Comparison of ENCODE assay signal across 8 cellular contexts in genomic region chr11:2400069-2400760, GRCh38. TPM values are rescaled to one million over a fixed set of nuclear protein-coding genes. Genes with fewer than 3 reads are reported as not detected.
DNase-seq lines count a peak whose midpoint lies in the region; ATAC-seq and TF ChIP-seq lines count a peak whose summit lies in the region.

TSS of gene TSSC4 (plus strand) at chr11:2400750. CDS start at chr11:2402634, 1,884 bp downstream.

- peak; percentile 95 for TF ChIP-seq POLR2A in transverse colon (IDR thresholded peaks at IDR 0.05)

- intact Hi-C loops in Right ventricle myocardium superior (cut with DNase I) (loop anchor here (5.0 kb wide), 1 partner anchor 93 kb away; no protein-coding TSS in a partner anchor), transverse colon (cut with DNase I; ENCODE audit: low total_unique reads) (no loop called here)

- peaks cover 5% of the 10 kb centered on the region for H3K4me1 ChIP-seq in parathyroid adenoma
- peaks cover 15 to 26% (median 23%) of the 10 kb centered on the region in 4 donors for H3K4me1 ChIP-seq in transverse colon

- TF ChIP-seq CTCF in GM12865 (IDR thresholded peaks at IDR 0.05; ENCODE audit: insufficient read depth, low read depth, low read length, missing control alignments) (peak; percentile 98), parathyroid adenoma (IDR thresholded peaks at IDR 0.05) (peak; percentile 92), transverse colon (IDR thresholded peaks at IDR 0.05) (peak; percentile 76 to 99 (median 97))

- no peaks in the 10 kb centered on the region for H3K36me3 ChIP-seq in parathyroid adenoma (ENCODE audit: control insufficient read depth, insufficient read depth, low read length)
- H3K36me3 ChIP-seq in transverse colon, result peaks cover 0 to 9% (median 4%) of the 10 kb centered on the region in 4 donors

- H3K27me3 ChIP-seq in parathyroid adenoma (ENCODE audit: control insufficient read depth, insufficient read depth, low read length) (no peaks in the 10 kb centered on the region), transverse colon (no peaks in the 10 kb centered on the region)

- no peaks in the 10 kb centered on the region for H3K9me3 Mint-ChIP-seq in activated naive CD8-positive, alpha-beta T cell treated with anti-CD3 and anti-CD28 coated beads, Interleukin-2, amount 50 U/mL, for 24 hours

- H3K4me3 Mint-ChIP-seq in activated naive CD8-positive, alpha-beta T cell treated with anti-CD3 and anti-CD28 coated beads, Interleukin-2, amount 50 U/mL, for 24 hours, result peak within 1 kb of the TSS; percentile 90

- H3K4me2 ChIP-seq in parathyroid adenoma (ENCODE audit: low read length), result peak within 1 kb of the TSS; percentile 71

- TF ChIP-seq EP300 in transverse colon (IDR thresholded peaks at IDR 0.05; ENCODE audit: low read depth), result peak; percentile 98

- H3K27ac ChIP-seq in parathyroid adenoma (peak within 1 kb of the TSS; percentile 94), transverse colon (peak within 1 kb of the TSS; percentile 95 to 99 (median 98))

- peak within 1 kb of the TSS; percentile 71 for H3K4me3 ChIP-seq in GM12865 (ENCODE audit: low read depth, low read length)
- peak within 1 kb of the TSS; percentile 86 for H3K4me3 ChIP-seq in parathyroid adenoma (ENCODE audit: low read depth, low read length)
- H3K4me3 ChIP-seq in transverse colon, result peak within 1 kb of the TSS; percentile 84 to 99 (median 92)

- H3K4me1 Mint-ChIP-seq in activated naive CD8-positive, alpha-beta T cell treated with anti-CD3 and anti-CD28 coated beads, Interleukin-2, amount 50 U/mL, for 24 hours, result peaks cover 20% of the 10 kb centered on the region

- H3K9ac ChIP-seq in parathyroid adenoma, result peak within 1 kb of the TSS; percentile 97

- H3K9me3 ChIP-seq in parathyroid adenoma (ENCODE audit: control insufficient read depth, low read length) (no peaks in the 10 kb centered on the region), transverse colon (no peaks in the 10 kb centered on the region)

- peak within 1 kb of the TSS; percentile 84 for H3K27ac Mint-ChIP-seq in activated naive CD8-positive, alpha-beta T cell treated with anti-CD3 and anti-CD28 coated beads, Interleukin-2, amount 50 U/mL, for 24 hours

- peak; percentile 100 for DNase-seq in GM12865 (ENCODE audit: low read depth)
- DNase-seq in NCI-H128 (lab: John Stamatoyannopoulos, UW; ENCODE audit: unreplicated experiment), result peak; percentile 99
- peak; percentile 98 to 99 for DNase-seq in SW 1271 (lab: John Stamatoyannopoulos, UW)
- peak; percentile 99 for DNase-seq in activated naive CD8-positive, alpha-beta T cell treated with anti-CD3 and anti-CD28 coated beads, Interleukin-2, amount 50 U/mL, for 24 hours
- peak; percentile 100 for DNase-seq in Right ventricle myocardium superior
- peak; percentile 100 for DNase-seq in transverse colon

- H3K79me2 ChIP-seq in parathyroid adenoma, result peaks cover 5% of the 10 kb centered on the region

- ATAC-seq in HG02678 (IDR thresholded peaks at IDR 0.05; ENCODE audit: unreplicated experiment) (peak; percentile 80), Right ventricle myocardium superior (ENCODE audit: poor library complexity) (peak; percentile 93)
- peak; percentile 88 for ATAC-seq in activated naive CD8-positive, alpha-beta T cell treated with anti-CD3 and anti-CD28 coated beads, Interleukin-2, amount 50 U/mL, for 24 hours

- peaks cover 8% of the 10 kb centered on the region for H3K36me3 Mint-ChIP-seq in activated naive CD8-positive, alpha-beta T cell treated with anti-CD3 and anti-CD28 coated beads, Interleukin-2, amount 50 U/mL, for 24 hours (ENCODE audit: low read depth)

- in situ Hi-C loops in transverse colon (cut with MboI; ENCODE audit: low pct_ligation_motif_present in 1 of 4, low pct_unique_long_range_greater_than_20kb in 1 of 4, low sequenced_read_pairs in 3 of 4), result loop anchor here in 1 of 4 donors (25.0 kb wide), 1 partner anchor 213 kb away; no protein-coding TSS in a partner anchor

- 0% methylated on average over 46 of the region's 65 CpGs; no CpG with 5 or more reads in 1 of the 2 donors for WGBS in transverse colon (ENCODE audit: low coverage in 1 of 2), 2 donors

- no peaks in the 10 kb centered on the region for H3K27me3 Mint-ChIP-seq in activated naive CD8-positive, alpha-beta T cell treated with anti-CD3 and anti-CD28 coated beads, Interleukin-2, amount 50 U/mL, for 24 hours

- peak within 1 kb of the TSS; percentile 74 for H2AFZ ChIP-seq in parathyroid adenoma

RNA-seq across cellular contexts. Expression of gene TSSC4, which starts in this region (rescaled TPM):
- total RNA-seq in Right ventricle myocardium superior, result 36.2 TPM
- total RNA-seq in transverse colon, result 10 to 100 TPM; 13.3 to 38.9 (median 36.0) TPM

Comparison
In these comparisons a context has a peak if more than half of its experiments do, and no peak if none do; other contexts are left out.
1. Peak in every context shown above with its lines: DNase-seq, ATAC-seq, H3K4me3 ChIP-seq and H3K27ac ChIP-seq.